8 cellular contexts compared by ENCODE assay signal in genomic region chr19:1863638-1864479, GRCh38. TPM values are rescaled to one million over a fixed set of nuclear protein-coding genes. Genes with fewer than 3 reads are reported as not detected.
A peak's percentile ranks its signal among the peaks of the same experiment; 100 is the strongest.
DNase-seq lines count a peak whose midpoint lies in the region; ATAC-seq and TF ChIP-seq lines count a peak whose summit lies in the region.

No MANE protein-coding gene starts in this region.

- POLR2A ChIA-PET in RWPE1 (lab: Yijun Ruan, JAX; ENCODE audit: low non-redundant PET): no interaction called here

- H3K27ac Mint-ChIP-seq in stimulated activated naive CD8-positive, alpha-beta T cell treated with anti-CD3 and anti-CD28 coated beads, Interleukin-15, Interleukin-2, amounts not matched to agents 100 ng/mL and 50 ng/mL, for 24 hours: no peak overlapping the region

- peak overlapping the region; percentile 90 for H3K27ac ChIP-seq in KOPT-K1 (ENCODE audit: low read depth, low read length, poor library complexity, severe bottlenecking)
- peak overlapping the region; percentile 98 for H3K27ac ChIP-seq in RWPE1
- no peak overlapping the region for H3K27ac ChIP-seq in neural cell (ENCODE audit: low read length)

- peaks cover 26% of the 10 kb centered on the region for H3K27me3 ChIP-seq in neural cell (ENCODE audit: insufficient read depth, low read depth, low read length)

- peak overlapping the region; percentile 38 for H3K9ac ChIP-seq in neural cell (ENCODE audit: low read length)

- H3K4me2 ChIP-seq in neural cell (ENCODE audit: low read length): no peak overlapping the region

- TF ChIP-seq EP300 in neural cell (conservative IDR thresholded peaks at IDR 0.05; ENCODE audit: poor library complexity, severe bottlenecking): no peak

- DNase-seq in DMS79 treated with DMSO at 0.1 percent for 48 hours (lab: John Stamatoyannopoulos, UW) (peak; percentile 90), RWPE1 (ENCODE audit: low spot score) (peak; percentile 93), fibroblast of the aortic adventitia (ENCODE audit: low read depth) (peak; percentile 91)
- DNase-seq in activated T-helper 9 cell treated with anti-CD3 and anti-CD28 coated beads, Interleukin-2, amount 50 U/mL, for 16 hours (ENCODE audit: low read depth): peak; percentile 92

- H3K4me1 Mint-ChIP-seq in stimulated activated naive CD8-positive, alpha-beta T cell treated with anti-CD3 and anti-CD28 coated beads, Interleukin-15, Interleukin-2, amounts not matched to agents 100 ng/mL and 50 ng/mL, for 24 hours (ENCODE audit: low read depth): peaks cover 35% of the 10 kb centered on the region

- no peaks in the 10 kb centered on the region for H3F3A ChIP-seq in neural cell (ENCODE audit: insufficient read depth, low read length, poor library complexity, severe bottlenecking)

- peak; percentile 52 for ATAC-seq in GM21786 (IDR thresholded peaks at IDR 0.05; ENCODE audit: unreplicated experiment)

- H4K20me1 ChIP-seq in neural cell (ENCODE audit: insufficient read depth): no peaks in the 10 kb centered on the region

- H3K36me3 Mint-ChIP-seq in stimulated activated naive CD8-positive, alpha-beta T cell treated with anti-CD3 and anti-CD28 coated beads, Interleukin-15, Interleukin-2, amounts not matched to agents 100 ng/mL and 50 ng/mL, for 24 hours (ENCODE audit: low read depth): peaks cover 3% of the 10 kb centered on the region

- CTCF ChIA-PET in RWPE1 (lab: Yijun Ruan, JAX): interaction anchor here (0.6 to 1.2 kb wide), 7 partner anchors 12 to 241 kb away, joined by 3 to 5 read pairs (median 3); no protein-coding TSS in a partner anchor

- no peaks in the 10 kb centered on the region for H3K9me3 Mint-ChIP-seq in stimulated activated naive CD8-positive, alpha-beta T cell treated with anti-CD3 and anti-CD28 coated beads, Interleukin-15, Interleukin-2, amounts not matched to agents 100 ng/mL and 50 ng/mL, for 24 hours

- peak overlapping the region; percentile 4 for H2AFZ ChIP-seq in neural cell (ENCODE audit: low read depth, low read length)

- no peaks in the 10 kb centered on the region for H3K79me2 ChIP-seq in neural cell (replicated peaks; ENCODE audit: insufficient read depth, low read length)

- H3K9me3 ChIP-seq in KOPT-K1 (ENCODE audit: insufficient read depth, low read length, poor library complexity, severe bottlenecking) (no peaks in the 10 kb centered on the region), neural cell (ENCODE audit: low read length) (no peaks in the 10 kb centered on the region)

- H3K4me3 Mint-ChIP-seq in stimulated activated naive CD8-positive, alpha-beta T cell treated with anti-CD3 and anti-CD28 coated beads, Interleukin-15, Interleukin-2, amounts not matched to agents 100 ng/mL and 50 ng/mL, for 24 hours: peak overlapping the region; percentile 74

- H3K9me2 ChIP-seq in neural cell (ENCODE audit: insufficient read depth, low read length): no peaks in the 10 kb centered on the region

- H3K36me3 ChIP-seq in KOPT-K1 (ENCODE audit: insufficient read depth, low read length): peaks cover 3% of the 10 kb centered on the region; the same call in 1 of the 2 replicates
- no peaks in the 10 kb centered on the region for H3K36me3 ChIP-seq in neural cell (ENCODE audit: insufficient read depth, low read length)

- TF ChIP-seq RAD21 in neural cell (conservative IDR thresholded peaks at IDR 0.05): no peak

- TF ChIP-seq CTCF in RWPE1 (conservative IDR thresholded peaks at IDR 0.05; ENCODE audit: low read depth) (no peak), fibroblast of the aortic adventitia (IDR thresholded peaks at IDR 0.05; ENCODE audit: insufficient read depth, low read length) (no peak), neural cell (IDR thresholded peaks at IDR 0.05; ENCODE audit: poor library complexity, severe bottlenecking) (no peak)

- H3K4me3 ChIP-seq in fibroblast of the aortic adventitia (ENCODE audit: low read depth, low read length) (peak overlapping the region; percentile 74), neural cell (ENCODE audit: low read length) (peak overlapping the region; percentile 64)

- H3K27me3 Mint-ChIP-seq in stimulated activated naive CD8-positive, alpha-beta T cell treated with anti-CD3 and anti-CD28 coated beads, Interleukin-15, Interleukin-2, amounts not matched to agents 100 ng/mL and 50 ng/mL, for 24 hours: no peaks in the 10 kb centered on the region

TF ChIP-seq in neural cell, 6 proteins besides CTCF, POLR2A, EP300 and RAD21:
- TF ChIP-seq MXI1 (conservative IDR thresholded peaks at IDR 0.05; ENCODE audit: poor library complexity, severe bottlenecking) (peak; percentile 95), TAF1 (IDR thresholded peaks at IDR 0.05; ENCODE audit: low read depth) (no peak), EZH2 (IDR thresholded peaks at IDR 0.05; ENCODE audit: borderline replicate concordance, insufficient read depth, low read length, poor library complexity, severe bottlenecking) (no peak), POLR2AphosphoS5 (IDR thresholded peaks at IDR 0.05) (no peak), SMC3 (conservative IDR thresholded peaks at IDR 0.05; ENCODE audit: poor library complexity) (no peak)
- TF ChIP-seq, protein P1, sequence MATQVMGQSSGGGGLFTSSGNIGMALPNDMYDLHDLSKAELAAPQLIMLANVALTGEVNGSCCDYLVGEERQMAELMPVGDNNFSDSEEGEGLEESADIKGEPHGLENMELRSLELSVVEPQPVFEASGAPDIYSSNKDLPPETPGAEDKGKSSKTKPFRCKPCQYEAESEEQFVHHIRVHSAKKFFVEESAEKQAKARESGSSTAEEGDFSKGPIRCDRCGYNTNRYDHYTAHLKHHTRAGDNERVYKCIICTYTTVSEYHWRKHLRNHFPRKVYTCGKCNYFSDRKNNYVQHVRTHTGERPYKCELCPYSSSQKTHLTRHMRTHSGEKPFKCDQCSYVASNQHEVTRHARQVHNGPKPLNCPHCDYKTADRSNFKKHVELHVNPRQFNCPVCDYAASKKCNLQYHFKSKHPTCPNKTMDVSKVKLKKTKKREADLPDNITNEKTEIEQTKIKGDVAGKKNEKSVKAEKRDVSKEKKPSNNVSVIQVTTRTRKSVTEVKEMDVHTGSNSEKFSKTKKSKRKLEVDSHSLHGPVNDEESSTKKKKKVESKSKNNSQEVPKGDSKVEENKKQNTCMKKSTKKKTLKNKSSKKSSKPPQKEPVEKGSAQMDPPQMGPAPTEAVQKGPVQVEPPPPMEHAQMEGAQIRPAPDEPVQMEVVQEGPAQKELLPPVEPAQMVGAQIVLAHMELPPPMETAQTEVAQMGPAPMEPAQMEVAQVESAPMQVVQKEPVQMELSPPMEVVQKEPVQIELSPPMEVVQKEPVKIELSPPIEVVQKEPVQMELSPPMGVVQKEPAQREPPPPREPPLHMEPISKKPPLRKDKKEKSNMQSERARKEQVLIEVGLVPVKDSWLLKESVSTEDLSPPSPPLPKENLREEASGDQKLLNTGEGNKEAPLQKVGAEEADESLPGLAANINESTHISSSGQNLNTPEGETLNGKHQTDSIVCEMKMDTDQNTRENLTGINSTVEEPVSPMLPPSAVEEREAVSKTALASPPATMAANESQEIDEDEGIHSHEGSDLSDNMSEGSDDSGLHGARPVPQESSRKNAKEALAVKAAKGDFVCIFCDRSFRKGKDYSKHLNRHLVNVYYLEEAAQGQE (IDR thresholded peaks at IDR 0.05; ENCODE audit: borderline replicate concordance): no peak
TF ChIP-seq in neural cell: peak in this region for 1.

RNA-seq across cellular contexts. Expression of gene KLF16, which starts 0.5 kb away (rescaled TPM):
- total RNA-seq in fibroblast of the aortic adventitia (ENCODE audit: low replicate concordance): 6.5 and 7.3 TPM in 2 replicates
- 2.2 and 3.5 TPM in 2 replicates for polyA plus RNA-seq in neural cell
- 1.3 and 5.6 TPM in 2 replicates for polyA minus RNA-seq in neural cell

RNA-seq across cellular contexts. Expression of gene REXO1, which starts 15.6 kb away (rescaled TPM):
- 9.0 and 13.0 TPM in 2 replicates for total RNA-seq in fibroblast of the aortic adventitia (ENCODE audit: low replicate concordance)
- 9.2 and 18.5 TPM in 2 replicates for polyA plus RNA-seq in neural cell
- polyA minus RNA-seq in neural cell: 14.6 and 20.7 TPM in 2 replicates

RNA-seq across cellular contexts. Expression of gene ABHD17A, which starts 21.4 kb away (rescaled TPM):
- total RNA-seq in fibroblast of the aortic adventitia (ENCODE audit: low replicate concordance): 48.0 and 51.2 TPM in 2 replicates
- polyA plus RNA-seq in neural cell: 116 and 140 TPM in 2 replicates
- 49.9 and 68.2 TPM in 2 replicates for polyA minus RNA-seq in neural cell

RNA-seq across cellular contexts. Expression of gene ADAT3, which starts 41.3 kb away (rescaled TPM):
- total RNA-seq in fibroblast of the aortic adventitia (ENCODE audit: low replicate concordance): 2.6 and 4.2 TPM in 2 replicates
- polyA plus RNA-seq in neural cell: 1.6 TPM in 2 replicates
- polyA minus RNA-seq in neural cell: 2.4 and 2.7 TPM in 2 replicates

RNA-seq across cellular contexts. Expression of gene SCAMP4, which starts 41.3 kb away (rescaled TPM):
- total RNA-seq in fibroblast of the aortic adventitia (ENCODE audit: low replicate concordance): 51.6 and 59.3 TPM in 2 replicates
- 12.7 and 13.3 TPM in 2 replicates for polyA plus RNA-seq in neural cell
- polyA minus RNA-seq in neural cell: 15.4 and 23.6 TPM in 2 replicates
